ENCODE assay signal across 12 cellular contexts in genomic region chr10:30055094-30055701, GRCh38. TPM values are rescaled to one million over a fixed set of nuclear protein-coding genes. Genes with fewer than 3 reads are reported as not detected.
DNase-seq lines count a peak whose midpoint lies in the region; ATAC-seq and TF ChIP-seq lines count a peak whose summit lies in the region.
"Had no signal": no experiment of that assay in that cellular context is flagged by ENCODE, and none has a peak within 500 bp of the region (broad histone marks: within the 10 kb centered on the region; RNA-seq: fewer than 3 reads in every experiment).

No MANE protein-coding gene starts in this region.

- intact Hi-C loops in left ventricle myocardium inferior (cut with micrococcal nuclease), result no loop called here
- intact Hi-C loops in posterior cingulate gyrus (cut with DNase I), result no loop called here

- H3K27ac ChIP-seq in left ventricle myocardium inferior (replicated peaks), result peak overlapping the region; percentile 95
- H3K27ac ChIP-seq: BLaER1 had no signal

- DNase-seq in BJ (ENCODE audit: low read depth), result peak; percentile 51
- DNase-seq in left ventricle myocardium inferior, result no peak
- peak; percentile 57 for DNase-seq in skeletal muscle cell (ENCODE audit: low read depth)
- DNase-seq in left lobe of liver (ENCODE audit: low spot score), result no peak
- no peak for DNase-seq in Ammon's horn (ENCODE audit: low spot score)
- no peak for DNase-seq in posterior cingulate gyrus
- DNase-seq in occipital lobe (lab: John Stamatoyannopoulos, UW), result no peak
- DNase-seq: activated CD4-positive, CD25-positive, alpha-beta regulatory T cell treated with anti-CD3 and anti-CD28 coated beads, Interleukin-2, amount 50 U/mL, for 72 hours; activated T-cell treated with anti-CD3 and anti-CD28 coated beads, Interleukin-2, amount 50 U/mL, for 1 hour; small intestine had no signal

- CTCF ChIA-PET in BJ (lab: Yijun Ruan, JAX), result no interaction called here

- no peaks in the 10 kb centered on the region for H3K36me3 ChIP-seq in BJ (ENCODE audit: control insufficient read depth, insufficient read depth, low read length)
- no peaks in the 10 kb centered on the region for H3K36me3 ChIP-seq in left ventricle myocardium inferior
- H3K36me3 ChIP-seq: BLaER1 had no signal

- ATAC-seq in SK-N-SH treated with all-trans-retinoic acid at 6 μM for 48 hours (no peak), left lobe of liver (no peak)

- POLR2A ChIA-PET in BJ (lab: Charles Lee), result no interaction called here

- no peaks in the 10 kb centered on the region for H3K9me3 ChIP-seq in left ventricle myocardium inferior (replicated peaks)
- H3K9me3 ChIP-seq: BLaER1 had no signal

- peaks cover 54% of the 10 kb centered on the region for H3K4me1 ChIP-seq in left ventricle myocardium inferior

- H3K4me3 ChIP-seq in BJ (ENCODE audit: low read depth, low read length) (no peak overlapping the region), left ventricle myocardium inferior (peak overlapping the region; percentile 88), skeletal muscle cell (ENCODE audit: low read depth, low read length) (no peak overlapping the region)
- H3K4me3 ChIP-seq: BLaER1 had no signal

- TF ChIP-seq CTCF in BJ (IDR thresholded peaks at IDR 0.05; ENCODE audit: insufficient read depth, low read depth, low read length) (no peak), left ventricle myocardium inferior (IDR thresholded peaks at IDR 0.05; ENCODE audit: borderline replicate concordance) (no peak)

- no peaks in the 10 kb centered on the region for H3K27me3 ChIP-seq in BJ (ENCODE audit: control insufficient read depth, insufficient read depth, low read length)
- H3K27me3 ChIP-seq in left ventricle myocardium inferior (ENCODE audit: low read depth), result peaks cover 14% of the 10 kb centered on the region

TF ChIP-seq in SK-N-SH treated with all-trans-retinoic acid at 6 μM for 48 hours, 23 proteins besides CTCF, POLR2A, EP300 and RAD21:
- TF ChIP-seq ISL1 (CRISPR knock-in tag; IDR thresholded peaks at IDR 0.05), result peak; percentile 72
- no peak for TF ChIP-seq RARB (CRISPR knock-in tag; IDR thresholded peaks at IDR 0.05)

RNA-seq across cellular contexts. Expression of gene JCAD, which starts 4.2 kb away (rescaled TPM):
- 13.9 TPM in 2 replicates for polyA plus RNA-seq in BJ (2011; rRNA removed)
- polyA minus RNA-seq in BJ (2011; rRNA and poly(A)+ RNA removed), result 17.0 and 19.4 TPM in 2 replicates
- 23.5 TPM for total RNA-seq in left ventricle myocardium inferior
- total RNA-seq in left lobe of liver, result 4.2 TPM
- total RNA-seq in occipital lobe, result 8.4 TPM

Comparison
In these comparisons a context has a peak if more than half of its experiments do, and no peak if none do; other contexts are left out.
1. DNase-seq: peak in BJ (single experiment) and skeletal muscle cell (single experiment); none in left ventricle myocardium inferior (single experiment), left lobe of liver (single experiment), Ammon's horn (single experiment), posterior cingulate gyrus (0 of 10) and occipital lobe (single experiment).